16 cellular contexts compared by ENCODE assay signal in the genomic region with DNA sequence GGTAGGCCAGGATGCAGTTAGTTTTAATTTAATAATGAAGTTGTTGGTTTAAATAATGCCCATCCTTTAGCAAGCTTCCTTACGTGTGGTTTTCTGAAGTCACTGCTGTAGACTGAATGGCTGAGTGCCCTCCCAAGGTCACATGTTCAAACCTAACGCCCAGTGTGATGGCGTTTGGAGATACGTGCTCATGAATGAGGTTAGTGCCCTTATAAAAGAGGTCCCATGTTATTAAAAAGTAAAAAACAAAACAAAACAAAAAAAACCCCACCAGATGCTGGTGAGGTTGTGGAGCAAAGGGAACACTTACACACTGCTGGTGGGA. TPM values are rescaled to one million over a fixed set of nuclear protein-coding genes. Genes with fewer than 3 reads are reported as not detected.
DNase-seq lines count a peak whose midpoint lies in the region; ATAC-seq and TF ChIP-seq lines count a peak whose summit lies in the region.
"Had no signal": no experiment of that assay in that cellular context is flagged by ENCODE, and none has a peak within 500 bp of the region (broad histone marks: within the 10 kb centered on the region; RNA-seq: fewer than 3 reads in every experiment).

No MANE protein-coding gene starts in this region.

- H3K9ac ChIP-seq in mammary epithelial cell (ENCODE audit: insufficient read depth, low read length): no peak overlapping the region

- peaks cover 15% of the 10 kb centered on the region for H3K79me2 ChIP-seq in mammary epithelial cell (ENCODE audit: insufficient read depth, low read length)

- peak; percentile 29; the same call in 2 of the 3 replicates for ATAC-seq in SK-N-SH treated with all-trans-retinoic acid at 6 μM for 48 hours

- no peak overlapping the region for H3K27ac Mint-ChIP-seq in activated CD4-positive, alpha-beta memory T cell treated with anti-CD3 and anti-CD28 coated beads for 36 hours
- H3K27ac Mint-ChIP-seq: CD8-positive, alpha-beta T cell; naive B cell had no signal

- CTCF ChIA-PET in mammary epithelial cell (lab: Charles Lee; ENCODE audit: low non-redundant PET): interaction anchor here (0.6 kb wide), 1 partner anchor 132 kb away, joined by 3 read pairs; no protein-coding TSS in a partner anchor
- CTCF ChIA-PET in activated CD4-positive, alpha-beta memory T cell treated with anti-CD3 and anti-CD28 coated beads for 36 hours (lab: Charles Lee): interaction anchor here (1.6 to 1.7 kb wide), 3 partner anchors 17 to 169 kb away, joined by 3 to 4 read pairs (median 4); no protein-coding TSS in a partner anchor

- H3K4me3 Mint-ChIP-seq in activated CD4-positive, alpha-beta memory T cell treated with anti-CD3 and anti-CD28 coated beads for 36 hours: no peak overlapping the region
- H3K4me3 Mint-ChIP-seq: CD8-positive, alpha-beta T cell; naive B cell had no signal

- TF ChIP-seq CTCF in mammary epithelial cell (conservative IDR thresholded peaks at IDR 0.05 in 1 of 2, IDR thresholded peaks at IDR 0.05 in 1 of 2; ENCODE audit: extremely low read depth in 1 of 2, insufficient read depth in 1 of 2, low read depth in 1 of 2, low read length in 2 of 2) (no peak), breast epithelium (IDR thresholded peaks at IDR 0.05) (no peak), suprapubic skin (IDR thresholded peaks at IDR 0.05) (no peak)

- H3K36me3 ChIP-seq in mammary epithelial cell (ENCODE audit: insufficient read depth, low read length): peaks cover 7% of the 10 kb centered on the region
- H3K36me3 ChIP-seq in breast epithelium: no peaks in the 10 kb centered on the region
- peaks cover 7% of the 10 kb centered on the region for H3K36me3 ChIP-seq in suprapubic skin

- in situ Hi-C loops in mammary epithelial cell (cut with MboI; ENCODE audit: low sequenced_read_pairs in 2 of 2): loop anchor here in 1 of 2 donors (25.0 kb wide), 1 partner anchor 164 kb away; no protein-coding TSS in a partner anchor

- H2AFZ ChIP-seq in mammary epithelial cell (ENCODE audit: low read depth, low read length): no peak overlapping the region

- H3K4me1 ChIP-seq in mammary epithelial cell (ENCODE audit: insufficient read depth, low read length) (peaks cover 49% of the 10 kb centered on the region), breast epithelium (peaks cover 0 to 11% of the 10 kb centered on the region in 2 donors), suprapubic skin (peaks cover 54% of the 10 kb centered on the region)

- TF ChIP-seq EP300 in suprapubic skin (IDR thresholded peaks at IDR 0.05): no peak

- H3K9me3 Mint-ChIP-seq in activated CD4-positive, alpha-beta memory T cell treated with anti-CD3 and anti-CD28 coated beads for 36 hours: no peaks in the 10 kb centered on the region
- H3K9me3 Mint-ChIP-seq: CD8-positive, alpha-beta T cell had no signal

- intact Hi-C loops in mammary epithelial cell (cut with micrococcal nuclease): loop anchor here (1.0 to 2.0 kb wide), 4 partner anchors 7 to 39 kb away; partner anchors contain the start of gene LRP11
- intact Hi-C loops in breast epithelium (cut with DNase I; ENCODE audit: low total_unique reads): no loop called here
- intact Hi-C loops in activated CD4-positive, alpha-beta memory T cell treated with anti-CD3 and anti-CD28 coated beads for 36 hours (cut with micrococcal nuclease): loop anchor here (1.0 to 10.0 kb wide), 3 partner anchors 14 to 167 kb away; partner anchors contain the start of gene LRP11

- H3K9me3 ChIP-seq in mammary epithelial cell (replicated peaks; ENCODE audit: insufficient read depth, low read length) (no peaks in the 10 kb centered on the region), breast epithelium (no peaks in the 10 kb centered on the region), suprapubic skin (no peaks in the 10 kb centered on the region)
- H3K9me3 ChIP-seq: gastroesophageal sphincter, prostate gland had no signal

- H3K4me3 ChIP-seq in mammary epithelial cell (replicated peaks in 1 of 3; ENCODE audit: insufficient read depth in 1 of 3, low read depth in 2 of 3, low read length in 3 of 3) (no peak overlapping the region), breast epithelium (no peak overlapping the region), suprapubic skin (no peak overlapping the region)
- H3K4me3 ChIP-seq: gastroesophageal sphincter, prostate gland had no signal

- H3K4me1 Mint-ChIP-seq in activated CD4-positive, alpha-beta memory T cell treated with anti-CD3 and anti-CD28 coated beads for 36 hours (ENCODE audit: low read depth): peaks cover 16% of the 10 kb centered on the region

- H3K36me3 Mint-ChIP-seq in activated CD4-positive, alpha-beta memory T cell treated with anti-CD3 and anti-CD28 coated beads for 36 hours: peaks cover 1% of the 10 kb centered on the region
- H3K36me3 Mint-ChIP-seq: CD8-positive, alpha-beta T cell; naive B cell had no signal

- H3K27ac ChIP-seq in mammary epithelial cell (ENCODE audit: insufficient read depth, low read depth, low read length) (peak overlapping the region; percentile 47), breast epithelium (peak overlapping the region in 1 of 2 donors; percentile 20), suprapubic skin (peak overlapping the region; percentile 51), caudate nucleus (ENCODE audit: low read depth, low read length) (no peak overlapping the region)
- H3K27ac ChIP-seq: gastroesophageal sphincter had no signal

- H3K4me2 ChIP-seq in mammary epithelial cell (ENCODE audit: insufficient read depth, low read depth, low read length): peak overlapping the region; percentile 18

- H3K27me3 ChIP-seq in mammary epithelial cell (ENCODE audit: insufficient read depth, low read length) (no peaks in the 10 kb centered on the region), breast epithelium (no peaks in the 10 kb centered on the region), suprapubic skin (no peaks in the 10 kb centered on the region)
- H3K27me3 ChIP-seq: gastroesophageal sphincter had no signal

- dilution Hi-C loops in mammary epithelial cell (cut with HindIII; ENCODE audit: low sequenced_read_pairs): no loop called here

- WGBS in mammary epithelial cell (ENCODE audit: low coverage, missing lambda C conversion rate): 41% methylated on average over 4 of the region's 4 CpGs
- 51% methylated on average over 4 of the region's 4 CpGs for WGBS in suprapubic skin

- no peak for TF ChIP-seq POLR2A in breast epithelium (IDR thresholded peaks at IDR 0.05)
- no peak for TF ChIP-seq POLR2A in suprapubic skin (IDR thresholded peaks at IDR 0.05)

- no TSS peak for BruUV-seq in mammary epithelial cell (replicated peaks; lab: Mats Ljungman, UMichigan)

- peaks cover 1% of the 10 kb centered on the region for H3K27me3 Mint-ChIP-seq in activated CD4-positive, alpha-beta memory T cell treated with anti-CD3 and anti-CD28 coated beads for 36 hours

- no peaks in the 10 kb centered on the region for H4K20me1 ChIP-seq in mammary epithelial cell (ENCODE audit: insufficient read depth, low read length)

- POLR2A ChIA-PET in activated CD4-positive, alpha-beta memory T cell treated with anti-CD3 and anti-CD28 coated beads for 36 hours (lab: Charles Lee): no interaction called here

- DNase-seq in mammary epithelial cell (no peak), breast epithelium (ENCODE audit: low spot score in 2 of 2) (no peak), iris pigment epithelial cell (ENCODE audit: low read depth) (peak; percentile 77), suprapubic skin (ENCODE audit: low spot score in 2 of 2) (peak in 1 of 2 donors; percentile 11), caudate nucleus (lab: John Stamatoyannopoulos, UW) (no peak), T-helper 2 cell (no peak)
- DNase-seq in activated CD4-positive, alpha-beta memory T cell treated with anti-CD3 and anti-CD28 coated beads for 36 hours: no peak
- DNase-seq: CD8-positive, alpha-beta T cell; naive B cell; SIG-M5; stimulated activated naive CD4-positive, alpha-beta T cell had no signal

TF ChIP-seq in SK-N-SH treated with all-trans-retinoic acid at 6 μM for 48 hours, 23 proteins besides CTCF, POLR2A, EP300 and RAD21 (continues in another document):
- no peak for TF ChIP-seq ISL1 (CRISPR knock-in tag; IDR thresholded peaks at IDR 0.05)
- TF ChIP-seq ARNTL (CRISPR knock-in tag; IDR thresholded peaks at IDR 0.05; ENCODE audit: borderline replicate concordance, low read depth): no peak
- no peak for TF ChIP-seq ZFP30 (CRISPR knock-in tag; IDR thresholded peaks at IDR 0.05)
- no peak for TF ChIP-seq PATZ1 (CRISPR knock-in tag; IDR thresholded peaks at IDR 0.05; ENCODE audit: borderline replicate concordance)
- TF ChIP-seq ZNF70 (CRISPR knock-in tag; IDR thresholded peaks at IDR 0.05): no peak
- TF ChIP-seq ZC3H10 (CRISPR knock-in tag; IDR thresholded peaks at IDR 0.05): no peak

RNA-seq across cellular contexts. Expression of gene LRP11, which starts 16.3 kb away (rescaled TPM):
- 10 to 100 TPM; 67.5 to 71.3 TPM for total RNA-seq in mammary epithelial cell
- polyA plus RNA-seq in mammary epithelial cell: 35.9 TPM
- polyA minus RNA-seq in mammary epithelial cell: 57.5 TPM
- total RNA-seq in breast epithelium: 10 to 100 TPM; 30.6 to 44.9 (median 35.8) TPM
- 10 to 100 TPM; 43.6 to 77.2 (median 68.4) TPM for total RNA-seq in suprapubic skin
- total RNA-seq in activated CD4-positive, alpha-beta memory T cell treated with anti-CD3 and anti-CD28 coated beads for 36 hours: 1 to 10 TPM; 6.7 to 7.2 TPM

RNA-seq across cellular contexts. Expression of gene RAET1E, which starts 50.0 kb away (rescaled TPM):
- total RNA-seq in mammary epithelial cell (10 to 100 TPM in 1 of 2 donors, 1 to 10 TPM in 1; 9.2 to 15.0 TPM), breast epithelium (1 to 10 TPM in 1 of 3 donors, not detected in 2; 2.0 TPM), suprapubic skin (10 to 100 TPM; 14.4 to 46.8 (median 22.8) TPM)
- 18.5 TPM for polyA plus RNA-seq in mammary epithelial cell
- not detected for polyA minus RNA-seq in mammary epithelial cell
- not detected for total RNA-seq in activated CD4-positive, alpha-beta memory T cell treated with anti-CD3 and anti-CD28 coated beads for 36 hours
- total RNA-seq: CD8-positive, alpha-beta T cell; G401; liver had no signal
- polyA plus RNA-seq: liver had no signal
